In the genomic region with DNA sequence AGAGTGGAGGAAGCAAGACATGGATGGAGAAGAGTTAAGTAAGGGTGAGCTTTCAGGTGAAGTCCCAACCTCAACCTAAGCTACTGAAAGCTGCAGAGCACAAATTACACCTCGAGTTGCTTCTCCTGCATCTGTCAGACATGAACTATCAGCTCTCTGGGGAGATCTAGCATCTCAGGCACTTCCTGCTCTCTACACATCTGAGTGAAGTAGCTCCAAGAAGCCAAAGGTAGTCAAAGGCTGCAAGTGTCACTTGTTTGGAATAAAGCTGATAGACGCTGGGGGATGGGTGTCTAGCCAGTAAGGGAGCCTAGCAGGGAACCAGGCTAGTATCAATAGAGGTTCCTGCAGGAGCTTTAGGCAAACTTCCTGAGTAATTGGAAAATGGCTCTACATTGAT, we compare ENCODE assay signal across 18 cellular contexts.
"Had no signal": no experiment of that assay in that cellular context is flagged by ENCODE, and none has a peak within 500 bp of the region (broad histone marks: within the 10 kb centered on the region; RNA-seq: fewer than 3 reads in every experiment).

No MANE protein-coding gene starts in this region.

- H3K4me3 ChIP-seq: adrenal gland, breast epithelium, ovary, psoas muscle, tibial artery had no signal

- DNase-seq: activated CD8-positive, alpha-beta memory T cell treated with anti-CD3 and anti-CD28 coated beads for 24 hours; activated CD8-positive, alpha-beta memory T cell treated with anti-CD3 and anti-CD28 coated beads, Interleukin-2, amount 50 U/mL, for 48 hours; activated gamma-delta T cell; activated T-cell treated with anti-CD3 and anti-CD28 coated beads, Interleukin-2, amount 50 U/mL, for 48 hours; adrenal gland; cortex of kidney; hypothalamus; naive thymus-derived CD4-positive, alpha-beta T cell; ovary; psoas muscle; right cardiac atrium; stimulated activated CD4-positive, alpha-beta T cell treated with anti-CD3 and anti-CD28 coated beads, Interleukin-2, amount 100 ng/mL, for 24 hours; stimulated activated naive CD8-positive, alpha-beta T cell treated with anti-CD3 and anti-CD28 coated beads, Interleukin-15, Interleukin-2, amounts not matched to agents 100 U/mL and 50 U/mL, for 24 hours; substantia nigra; tibial artery had no signal

- H3K27me3 Mint-ChIP-seq: activated naive CD4-positive, alpha-beta T cell treated with anti-CD3 and anti-CD28 coated beads, Interleukin-2, amount 50 U/mL, for 24 hours; memory B cell had no signal

- H3K27ac ChIP-seq: breast epithelium, ovary, psoas muscle, tibial artery had no signal

- ATAC-seq: naive thymus-derived CD4-positive, alpha-beta T cell; psoas muscle; right cardiac atrium; stimulated activated naive CD8-positive, alpha-beta T cell treated with anti-CD3 and anti-CD28 coated beads, Interleukin-15, Interleukin-2, amounts not matched to agents 100 U/mL and 50 U/mL, for 24 hours had no signal

- H3K4me1 ChIP-seq: tibial artery had no signal

- H3K9me3 ChIP-seq: adrenal gland, breast epithelium, ovary, psoas muscle, tibial artery had no signal

- H3K4me1 Mint-ChIP-seq: activated naive CD4-positive, alpha-beta T cell treated with anti-CD3 and anti-CD28 coated beads, Interleukin-2, amount 50 U/mL, for 24 hours; memory B cell had no signal

- H3K9me3 Mint-ChIP-seq: activated naive CD4-positive, alpha-beta T cell treated with anti-CD3 and anti-CD28 coated beads, Interleukin-2, amount 50 U/mL, for 24 hours; memory B cell; naive thymus-derived CD4-positive, alpha-beta T cell had no signal

- H3K27me3 ChIP-seq: adrenal gland, breast epithelium, ovary, tibial artery had no signal

- H3K4me3 Mint-ChIP-seq: activated naive CD4-positive, alpha-beta T cell treated with anti-CD3 and anti-CD28 coated beads, Interleukin-2, amount 50 U/mL, for 24 hours; memory B cell; naive thymus-derived CD4-positive, alpha-beta T cell had no signal

- H3K27ac Mint-ChIP-seq: activated naive CD4-positive, alpha-beta T cell treated with anti-CD3 and anti-CD28 coated beads, Interleukin-2, amount 50 U/mL, for 24 hours; memory B cell; naive thymus-derived CD4-positive, alpha-beta T cell had no signal

- H3K36me3 ChIP-seq: adrenal gland, breast epithelium, ovary, tibial artery had no signal

- H3K36me3 Mint-ChIP-seq: activated naive CD4-positive, alpha-beta T cell treated with anti-CD3 and anti-CD28 coated beads, Interleukin-2, amount 50 U/mL, for 24 hours; memory B cell; naive thymus-derived CD4-positive, alpha-beta T cell had no signal
